In the genomic region with DNA sequence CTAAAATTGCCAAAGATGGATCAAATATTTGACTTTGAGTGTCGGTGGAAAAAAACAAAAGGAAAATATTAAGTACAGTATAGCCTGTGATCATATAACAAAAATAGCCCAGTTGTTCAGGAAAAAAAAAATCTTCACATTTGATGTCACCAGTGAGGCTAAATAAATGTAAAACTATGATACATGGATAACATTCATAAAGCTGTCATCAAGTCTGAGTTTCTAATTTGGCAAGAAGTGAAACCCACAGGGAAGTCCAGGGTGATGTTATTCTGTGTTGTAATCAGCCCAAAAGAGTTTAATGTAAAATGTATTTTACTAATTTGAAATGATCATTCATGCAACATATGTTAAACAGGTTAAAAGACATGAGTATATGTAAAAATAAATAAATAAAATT, we compare ENCODE assay signal across 8 cellular contexts.
"Had no signal": no experiment of that assay in that cellular context is flagged by ENCODE, and none has a peak within 500 bp of the region (broad histone marks: within the 10 kb centered on the region; RNA-seq: fewer than 3 reads in every experiment).

No MANE protein-coding gene starts in this region.

- FAIRE-seq: G401.6, GM12878, GM12891, GM12892, GM18507, GM19239 had no signal

- H3K4me3 ChIP-seq: GM12878 had no signal

- DNase-seq: GDM1, GF-D8 had no signal
